32 cellular contexts compared by ENCODE assay signal in genomic region chr1:48263042-48263441, GRCh38. TPM values are rescaled to one million over a fixed set of nuclear protein-coding genes. Genes with fewer than 3 reads are reported as not detected.
"Had no signal": no experiment of that assay in that cellular context is flagged by ENCODE, and none has a peak within 500 bp of the region (broad histone marks: within the 10 kb centered on the region; RNA-seq: fewer than 3 reads in every experiment).

No MANE protein-coding gene starts in this region.

- H3K9me3 ChIP-seq: gastrocnemius medialis had no signal

- DNase-seq: activated CD4-positive, alpha-beta memory T cell treated with anti-CD3 and anti-CD28 coated beads for 36 hours; activated CD4-positive, alpha-beta T cell treated with anti-CD3 and anti-CD28 coated beads for 36 hours; activated CD4-positive, alpha-beta T cell treated with anti-CD3 and anti-CD28 coated beads, Interleukin-2, amount 10 ng/mL, durations not matched to agents 24 days and 14 days; activated CD4-positive, CD25-positive, alpha-beta regulatory T cell; activated CD4-positive, CD25-positive, alpha-beta regulatory T cell treated with anti-CD3 and anti-CD28 coated beads, Interleukin-2, amount 50 U/mL, for 72 hours; activated CD8-positive, alpha-beta memory T cell treated with anti-CD3 and anti-CD28 coated beads, Interleukin-2, amount 10 ng/mL, durations not matched to agents 7 days and 5 days; activated CD8-positive, alpha-beta memory T cell treated with anti-CD3 and anti-CD28 coated beads, Interleukin-2, amount 50 U/mL, for 4 hours; activated CD8-positive, alpha-beta T cell treated with anti-CD3 and anti-CD28 coated beads, Interleukin-2, amount 10 ng/mL, durations not matched to agents 7 days and 5 days; activated effector memory CD4-positive, alpha-beta T cell treated with anti-CD3 and anti-CD28 coated beads, Interleukin-2, amount 50 U/mL, for 16 hours; activated naive CD4-positive, alpha-beta T cell treated with anti-CD3 and anti-CD28 coated beads for 36 hours; activated naive CD8-positive, alpha-beta T cell treated with anti-CD3 and anti-CD28 coated beads for 36 hours; activated naive CD8-positive, alpha-beta T cell treated with anti-CD3 and anti-CD28 coated beads, Interleukin-2, amount 50 U/mL, for 24 hours; activated T-cell treated with anti-CD3 and anti-CD28 coated beads, Interleukin-2, amount 50 U/mL, for 1 hour; activated T-cell treated with anti-CD3 and anti-CD28 coated beads, Interleukin-2, amount 50 U/mL, for 48 hours; brain microvascular endothelial cell; cortex of kidney; effector CD8-positive, alpha-beta T cell; foreskin keratinocyte; gastrocnemius medialis; glutamatergic neuron; heart left ventricle; T-helper 2 cell had no signal

- H3K27ac ChIP-seq: brain microvascular endothelial cell, foreskin keratinocyte, gastrocnemius medialis, heart left ventricle had no signal

- H3K4me3 ChIP-seq: gastrocnemius medialis, heart left ventricle had no signal

- H3K4me1 ChIP-seq: foreskin keratinocyte, gastrocnemius medialis, heart left ventricle had no signal

- H3K27me3 ChIP-seq: brain microvascular endothelial cell, foreskin keratinocyte, gastrocnemius medialis, heart left ventricle had no signal

- H3K36me3 ChIP-seq: brain microvascular endothelial cell, gastrocnemius medialis, heart left ventricle had no signal

RNA-seq across cellular contexts. Expression of gene SLC5A9, which starts 40.5 kb away (rescaled TPM):
- total RNA-seq: activated CD4-positive, alpha-beta memory T cell treated with anti-CD3 and anti-CD28 coated beads for 36 hours; activated CD4-positive, alpha-beta T cell treated with anti-CD3 and anti-CD28 coated beads for 36 hours; activated CD4-positive, alpha-beta T cell treated with anti-CD3 and anti-CD28 coated beads, Interleukin-2, amount 10 ng/mL, durations not matched to agents 24 days and 14 days; activated CD8-positive, alpha-beta memory T cell treated with anti-CD3 and anti-CD28 coated beads for 36 hours; activated CD8-positive, alpha-beta memory T cell treated with anti-CD3 and anti-CD28 coated beads, Interleukin-2, amount 10 ng/mL, durations not matched to agents 7 days and 5 days; activated CD8-positive, alpha-beta T cell treated with anti-CD3 and anti-CD28 coated beads, Interleukin-2, amount 10 ng/mL, durations not matched to agents 7 days and 5 days; activated naive CD4-positive, alpha-beta T cell treated with anti-CD3 and anti-CD28 coated beads for 36 hours; activated naive CD8-positive, alpha-beta T cell treated with anti-CD3 and anti-CD28 coated beads for 36 hours; activated T-helper 1 cell treated with anti-CD3 and anti-CD28 coated beads, Interleukin-12 subunit alpha, Interleukin-12 subunit beta, Interleukin-2, Interleukin-4 antibody, amounts not matched to agents 30 ng/mL and 10 ng/mL and 1 ng/mL, durations not matched to agents 14 hours and 24 hours and 36 hours; activated T-helper 2 cell treated with anti-CD3 and anti-CD28 coated beads, Interferon-gamma antibody, Interleukin-2, Interleukin-4, amounts not matched to agents 10 μg/mL and 5 μg/mL and 100 μg/mL, durations not matched to agents 14 hours and 24 hours and 36 hours; astrocyte; bronchial epithelial cell; cerebellum; epithelial cell of proximal tubule; esophagus mucosa; fibroblast of lung; foreskin keratinocyte; gastrocnemius medialis; T-helper 1 cell treated with Interleukin-12 subunit alpha and Interleukin-12 subunit beta and Interleukin-4 antibody, amounts not matched to agents 30 ng/mL and 1 ng/mL, for 36 hours had no signal
- polyA plus RNA-seq: fibroblast of lung, foreskin keratinocyte had no signal
